ENCODE assay signal across 8 cellular contexts in genomic region chr2:134119672-134120159, GRCh38.
DNase-seq lines count a peak whose midpoint lies in the region; ATAC-seq and TF ChIP-seq lines count a peak whose summit lies in the region.

No MANE protein-coding gene starts in this region.

- no peaks in the 10 kb centered on the region for H3K27me3 ChIP-seq in dorsolateral prefrontal cortex

- TF ChIP-seq CTCF in CD14-positive monocyte (IDR thresholded peaks at IDR 0.05) (no peak), dorsolateral prefrontal cortex (IDR thresholded peaks at IDR 0.05 in 54 of 56, conservative IDR thresholded peaks at IDR 0.05 in 2 of 56; ENCODE audit: low read depth in 1 of 56, partially characterized antibody in 56 of 56) (peak in 31 of 56 donors; percentile 8 to 63 (median 32)), lower leg skin (IDR thresholded peaks at IDR 0.05) (no peak)

- H3K9me3 Mint-ChIP-seq in CD14-positive monocyte = no peaks in the 10 kb centered on the region

- peak overlapping the region; percentile 88 to 97 (median 95) for H3K27ac Mint-ChIP-seq in CD14-positive monocyte

- DNase-seq in CD14-positive monocyte (ENCODE audit: low spot score) = peak; percentile 79
- DNase-seq in NCI-H748 (lab: John Stamatoyannopoulos, UW; ENCODE audit: unreplicated experiment) = peak; percentile 87
- DNase-seq in activated CD4-positive, alpha-beta T cell treated with anti-CD3 and anti-CD28 coated beads, Interleukin-2, amount 50 U/mL, for 4 hours = peak; percentile 73 to 76
- DNase-seq in dorsolateral prefrontal cortex = peak; percentile 72 to 93 (median 90)
- DNase-seq in lower leg skin (ENCODE audit: low spot score in 2 of 2) = peak; percentile 87 to 98
- DNase-seq in stimulated activated CD4-positive, alpha-beta T cell treated with anti-CD3 and anti-CD28 coated beads, Interleukin-4, amount 100 ng/mL, for 48 hours (ENCODE audit: low read depth in 2 of 2) = peak; percentile 69 to 77

- H3K27ac ChIP-seq in dorsolateral prefrontal cortex = peak overlapping the region in 58 of 59 donors; percentile 13 to 98 (median 94)

- H3K27me3 Mint-ChIP-seq in CD14-positive monocyte (ENCODE audit: low read depth in 3 of 3) = no peaks in the 10 kb centered on the region

- ATAC-seq in GM19328 (IDR thresholded peaks at IDR 0.05; ENCODE audit: unreplicated experiment) (peak; percentile 50), HG03460 (IDR thresholded peaks at IDR 0.05; ENCODE audit: unreplicated experiment) (peak; percentile 56)

- H3K4me3 ChIP-seq in dorsolateral prefrontal cortex (peak overlapping the region; percentile 1 to 97 (median 92)), lower leg skin (ENCODE audit: low read depth, poor library complexity, severe bottlenecking) (peak overlapping the region; percentile 92)

- intact Hi-C loops in CD14-positive monocyte (cut with micrococcal nuclease) (loop anchor here (2.0 to 10.0 kb wide), 6 partner anchors 75 to 798 kb away; partner anchors contain the start of gene CCNT2 (in 2 of the 2)), dorsolateral prefrontal cortex (cut with DNase I) (loop anchor here (1.0 to 10.0 kb wide), 10 partner anchors 73 to 798 kb away; partner anchors contain the start of gene CCNT2 (in 1 of the 2)), lower leg skin (cut with DNase I; ENCODE audit: low total_unique reads) (loop anchor here (10.0 kb wide), 3 partner anchors 75 to 295 kb away; no protein-coding TSS in a partner anchor)

- no peaks in the 10 kb centered on the region for H3K36me3 Mint-ChIP-seq in CD14-positive monocyte

- 0% methylated on average over 26 to 34 of the region's 45 CpGs for WGBS in lower leg skin, 2 donors

- H3K4me1 Mint-ChIP-seq in CD14-positive monocyte = peaks cover 43% of the 10 kb centered on the region

- TF ChIP-seq POLR2A in lower leg skin (IDR thresholded peaks at IDR 0.05) = no peak

- H3K4me3 Mint-ChIP-seq in CD14-positive monocyte = peak overlapping the region; percentile 97 to 98

Comparison
In these comparisons a context has a peak if more than half of its experiments do, and no peak if none do; other contexts are left out.
1. Peak in every context shown above with its lines: DNase-seq, ATAC-seq, H3K4me3 ChIP-seq and H3K27ac ChIP-seq.
2. CTCF ChIP-seq: peak in dorsolateral prefrontal cortex (31 of 56); none in CD14-positive monocyte (single experiment) and lower leg skin (0 of 3).